7 cellular contexts compared by ENCODE assay signal in the genomic region with DNA sequence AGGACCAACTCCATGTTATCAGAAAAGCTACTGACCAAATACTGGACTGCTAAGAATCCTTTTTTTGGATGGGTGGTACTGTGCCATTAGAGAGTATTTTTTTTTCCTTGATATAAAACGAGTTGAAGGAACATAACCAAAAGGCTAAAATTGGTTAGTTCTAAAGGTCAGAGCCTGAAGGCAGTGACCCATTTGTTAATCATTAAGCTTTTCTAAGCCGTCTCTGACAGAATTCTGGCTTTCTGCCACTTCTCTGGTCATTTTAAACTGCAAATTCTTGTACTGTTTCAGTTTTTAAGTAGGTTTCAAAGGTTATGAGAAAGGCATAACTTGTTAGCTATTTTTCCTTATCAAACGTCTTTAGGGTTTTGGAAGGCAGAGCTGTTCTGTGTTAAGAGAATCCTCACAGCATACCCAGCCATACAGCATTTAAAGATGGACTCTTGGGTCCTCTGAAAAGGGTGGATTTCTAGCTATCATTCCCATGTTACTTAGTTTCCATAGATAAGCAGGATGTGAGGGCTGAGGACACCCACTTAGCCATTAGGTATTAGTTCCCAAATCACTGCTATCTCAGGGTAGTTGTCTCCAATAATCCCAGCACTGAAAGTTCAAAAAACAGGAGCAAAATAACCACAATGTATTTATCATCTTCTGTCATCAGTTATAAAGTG.
A peak's percentile ranks its signal among the peaks of the same experiment; 100 is the strongest.
DNase-seq lines count a peak whose midpoint lies in the region; ATAC-seq and TF ChIP-seq lines count a peak whose summit lies in the region.

No MANE protein-coding gene starts in this region.

- H3K27ac ChIP-seq in RWPE1 (no peak overlapping the region), left ventricle myocardium inferior (replicated peaks) (peak overlapping the region; percentile 74), thyroid gland (peak overlapping the region; percentile 23 to 61 (median 40))

- intact Hi-C loops in left ventricle myocardium inferior (cut with micrococcal nuclease) = loop anchor here (5.0 to 10.0 kb wide), 2 partner anchors 132 to 534 kb away; no protein-coding TSS in a partner anchor
- intact Hi-C loops in thyroid gland (cut with DNase I) = loop anchor here (5.0 kb wide), 1 partner anchor 524 kb away; the partner anchor contains the start of genes KLLN and PTEN

- POLR2A ChIA-PET in RWPE1 (lab: Yijun Ruan, JAX; ENCODE audit: low non-redundant PET) = interaction anchor here (0.5 to 1.0 kb wide), 2 partner anchors 523 to 533 kb away, joined by 3 to 11 read pairs; partner anchors contain the start of genes KLLN and PTEN

- DNase-seq in RWPE1 (ENCODE audit: low spot score) (peak; percentile 47), left ventricle myocardium inferior (no peak), thyroid gland (no peak), A172 (ENCODE audit: low spot score) (no peak)
- DNase-seq in activated CD4-positive, CD25-positive, alpha-beta regulatory T cell treated with anti-CD3 and anti-CD28 coated beads, Interleukin-2, amount 50 U/mL, for 72 hours = no peak

- H3K9me3 ChIP-seq in left ventricle myocardium inferior (replicated peaks) = no peaks in the 10 kb centered on the region
- H3K9me3 ChIP-seq in thyroid gland = no peaks in the 10 kb centered on the region

- TF ChIP-seq POLR2A in thyroid gland (IDR thresholded peaks at IDR 0.05) = no peak

- H3K4me3 ChIP-seq in left ventricle myocardium inferior (peak overlapping the region; percentile 46), thyroid gland (replicated peaks in 1 of 3) (no peak overlapping the region)

- CTCF ChIA-PET in RWPE1 (lab: Yijun Ruan, JAX) = interaction anchor here (0.5 to 4.1 kb wide), 7 partner anchors 49 to 536 kb away, joined by 3 to 37 read pairs (median 3); partner anchors contain the start of genes KLLN and PTEN

- H3K27me3 ChIP-seq in left ventricle myocardium inferior (ENCODE audit: low read depth) (no peaks in the 10 kb centered on the region), thyroid gland (no peaks in the 10 kb centered on the region)

- peaks cover 43% of the 10 kb centered on the region for H3K4me1 ChIP-seq in left ventricle myocardium inferior
- H3K4me1 ChIP-seq in thyroid gland = peaks cover 18 to 25% of the 10 kb centered on the region in 2 donors

- ATAC-seq in GM18909 (IDR thresholded peaks at IDR 0.05; ENCODE audit: poor library complexity, unreplicated experiment) (peak; percentile 51), HG02885 (IDR thresholded peaks at IDR 0.05; ENCODE audit: poor library complexity, unreplicated experiment) (peak; percentile 33)

- H3K36me3 ChIP-seq in left ventricle myocardium inferior (no peaks in the 10 kb centered on the region), thyroid gland (no peaks in the 10 kb centered on the region)

- TF ChIP-seq CTCF in RWPE1 (conservative IDR thresholded peaks at IDR 0.05; ENCODE audit: low read depth) (no peak), left ventricle myocardium inferior (IDR thresholded peaks at IDR 0.05; ENCODE audit: borderline replicate concordance) (no peak), thyroid gland (IDR thresholded peaks at IDR 0.05) (no peak)

- WGBS in thyroid gland, 2 donors = 21 to 26% methylated on average over 3 of the region's 3 CpGs
